ENCODE assay signal across 29 cellular contexts in genomic region chr10:8122970-8123369, GRCh38.
"Had no signal": no experiment of that assay in that cellular context is flagged by ENCODE, and none has a peak within 500 bp of the region (broad histone marks: within the 10 kb centered on the region; RNA-seq: fewer than 3 reads in every experiment).

No MANE protein-coding gene starts in this region.

- H3K4me1 Mint-ChIP-seq: endodermal cell had no signal

- H3K9me3 Mint-ChIP-seq: dendritic cell treated with granulocyte-macrophage colony-stimulating factor and Interleukin-4, amounts not matched to agents 40 ng/mL and 50 ng/mL, for 4 days; effector memory CD8-positive, alpha-beta T cell; endodermal cell had no signal

- H3K27ac ChIP-seq: colonic mucosa, coronary artery, dorsolateral prefrontal cortex, epithelial cell of prostate, esophagus muscularis mucosa, esophagus squamous epithelium, foreskin keratinocyte, gastrocnemius medialis, gastroesophageal sphincter, heart left ventricle, heart right ventricle had no signal

- H3K4me3 ChIP-seq: colonic mucosa, coronary artery, dorsolateral prefrontal cortex, esophagus muscularis mucosa, esophagus squamous epithelium, gastrocnemius medialis, gastroesophageal sphincter, heart left ventricle, heart right ventricle had no signal

- FAIRE-seq: colon, endometrium, endothelial cell of umbilical vein, frontal cortex had no signal

- ATAC-seq: effector memory CD8-positive, alpha-beta T cell; esophagus mucosa; foreskin keratinocyte; gastrocnemius medialis; gastroesophageal sphincter; heart left ventricle; heart right ventricle had no signal

- H3K36me3 ChIP-seq: colonic mucosa, esophagus muscularis mucosa, esophagus squamous epithelium, gastrocnemius medialis, gastroesophageal sphincter, heart left ventricle, heart right ventricle had no signal

- H3K4me1 ChIP-seq: colonic mucosa, esophagus muscularis mucosa, esophagus squamous epithelium, foreskin keratinocyte, gastrocnemius medialis, gastroesophageal sphincter, heart left ventricle, heart right ventricle had no signal

- H3K27me3 Mint-ChIP-seq: effector memory CD8-positive, alpha-beta T cell had no signal

- H3K4me3 Mint-ChIP-seq: dendritic cell treated with granulocyte-macrophage colony-stimulating factor and Interleukin-4, amounts not matched to agents 40 ng/mL and 50 ng/mL, for 4 days; effector memory CD8-positive, alpha-beta T cell; endodermal cell had no signal

- H3K27me3 ChIP-seq: colonic mucosa, esophagus muscularis mucosa, foreskin keratinocyte, gastrocnemius medialis had no signal

- DNase-seq: colonic mucosa; cortex of kidney; dermis blood vessel endothelial cell; dorsolateral prefrontal cortex; effector CD4-positive, alpha-beta T cell; effector CD8-positive, alpha-beta T cell; effector memory CD4-positive, alpha-beta T cell; effector memory CD8-positive, alpha-beta T cell; endodermal cell; erythroblast; esophagus squamous epithelium; foreskin fibroblast; foreskin keratinocyte; foreskin melanocyte; gastrocnemius medialis; glutamatergic neuron; head of caudate nucleus; heart left ventricle; heart right ventricle had no signal

- H3K27ac Mint-ChIP-seq: dendritic cell treated with granulocyte-macrophage colony-stimulating factor and Interleukin-4, amounts not matched to agents 40 ng/mL and 50 ng/mL, for 4 days; effector memory CD8-positive, alpha-beta T cell; endodermal cell had no signal

- H3K9me3 ChIP-seq: colonic mucosa, esophagus muscularis mucosa, esophagus squamous epithelium, gastrocnemius medialis, gastroesophageal sphincter, heart left ventricle, heart right ventricle had no signal
